ENCODE assay signal across 1 cellular context in the genomic region with DNA sequence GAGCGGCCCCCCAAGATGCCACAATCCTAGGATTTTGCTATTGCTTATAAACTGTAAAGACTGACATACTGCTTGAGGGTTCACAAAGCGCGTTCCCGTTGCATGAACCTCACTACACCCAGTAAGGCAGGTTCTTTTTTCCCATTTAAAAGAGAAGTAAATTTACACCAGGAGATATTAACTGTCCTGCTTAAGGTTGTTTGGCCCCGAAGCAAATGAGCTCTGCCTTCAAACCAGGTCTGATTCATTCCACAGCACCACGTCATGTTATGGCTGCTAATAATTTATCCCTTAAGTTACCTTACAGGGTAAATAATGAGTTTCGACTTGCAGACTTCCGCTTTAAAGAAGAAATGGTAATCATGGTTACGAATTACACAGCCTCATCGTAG.
TF ChIP-seq lines count a peak whose summit lies in the region.

No MANE protein-coding gene starts in this region.

TF ChIP-seq in H1, 55 proteins besides CTCF, POLR2A, EP300 and RAD21 (continued from another document):
- no peak for TF ChIP-seq KDM5A (IDR thresholded peaks at IDR 0.05; ENCODE audit: low read length)
- TF ChIP-seq RBBP5 (IDR thresholded peaks at IDR 0.05; ENCODE audit: borderline replicate concordance, low read depth, low read length), result no peak
- TF ChIP-seq CREB1 (IDR thresholded peaks at IDR 0.05), result no peak
- TF ChIP-seq CBX8 (IDR thresholded peaks at IDR 0.05; ENCODE audit: borderline replicate concordance, low read depth, low read length), result no peak
- TF ChIP-seq TEAD4 (IDR thresholded peaks at IDR 0.05; ENCODE audit: low read depth, low read length), result no peak
- no peak for TF ChIP-seq POU5F1 (IDR thresholded peaks at IDR 0.05; ENCODE audit: low read depth, low read length)
- no peak for TF ChIP-seq CEBPB (IDR thresholded peaks at IDR 0.05; ENCODE audit: low read depth, low read length)
- no peak for TF ChIP-seq GTF2F1 (IDR thresholded peaks at IDR 0.05; ENCODE audit: borderline replicate concordance, low read depth, low read length)
- TF ChIP-seq, protein P1, sequence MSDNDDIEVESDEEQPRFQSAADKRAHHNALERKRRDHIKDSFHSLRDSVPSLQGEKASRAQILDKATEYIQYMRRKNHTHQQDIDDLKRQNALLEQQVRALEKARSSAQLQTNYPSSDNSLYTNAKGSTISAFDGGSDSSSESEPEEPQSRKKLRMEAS (IDR thresholded peaks at IDR 0.05), result no peak
- no peak for TF ChIP-seq JUND (IDR thresholded peaks at IDR 0.05; ENCODE audit: low read length)
- TF ChIP-seq SP4 (IDR thresholded peaks at IDR 0.05; ENCODE audit: low read length), result no peak
- TF ChIP-seq, protein P2, sequence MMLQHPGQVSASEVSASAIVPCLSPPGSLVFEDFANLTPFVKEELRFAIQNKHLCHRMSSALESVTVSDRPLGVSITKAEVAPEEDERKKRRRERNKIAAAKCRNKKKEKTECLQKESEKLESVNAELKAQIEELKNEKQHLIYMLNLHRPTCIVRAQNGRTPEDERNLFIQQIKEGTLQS (IDR thresholded peaks at IDR 0.05; ENCODE audit: insufficient read depth, low read depth, low read length), result no peak
- no peak for TF ChIP-seq SP2 (IDR thresholded peaks at IDR 0.05; ENCODE audit: low read length)
- no peak for TF ChIP-seq SIRT6 (IDR thresholded peaks at IDR 0.05; ENCODE audit: low read length)
